9 cellular contexts compared by ENCODE assay signal in the genomic region with DNA sequence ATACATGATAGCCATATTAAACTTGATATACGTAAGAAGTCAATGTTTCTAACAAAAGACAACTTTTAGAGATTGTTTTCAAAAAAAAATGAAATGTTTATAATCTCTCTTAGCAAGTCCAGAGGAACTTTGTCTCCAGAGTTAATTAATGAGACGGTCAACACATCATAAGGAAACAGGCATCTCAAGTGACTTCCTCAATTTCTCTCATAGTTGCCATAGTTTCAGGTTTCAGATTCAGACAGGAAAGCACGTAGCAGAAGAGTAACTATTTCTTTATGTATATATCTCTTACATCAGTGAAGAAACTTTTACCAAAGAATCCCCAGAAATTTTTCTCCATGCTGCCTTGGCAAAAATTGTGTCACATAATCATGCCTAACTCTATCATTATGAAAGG.
A peak's percentile ranks its signal among the peaks of the same experiment; 100 is the strongest.
DNase-seq lines count a peak whose midpoint lies in the region; ATAC-seq lines count a peak whose summit lies in the region.
"Had no signal": no experiment of that assay in that cellular context is flagged by ENCODE, and none has a peak within 500 bp of the region (broad histone marks: within the 10 kb centered on the region; RNA-seq: fewer than 3 reads in every experiment).

No MANE protein-coding gene starts in this region.

- H3K27me3 Mint-ChIP-seq in activated CD4-positive, alpha-beta T cell treated with anti-CD3 and anti-CD28 coated beads, Interleukin-2, amount 10 ng/mL, durations not matched to agents 7 days and 5 days, result no peaks in the 10 kb centered on the region

- peaks cover 3% of the 10 kb centered on the region for H3K9me3 Mint-ChIP-seq in activated CD4-positive, alpha-beta T cell treated with anti-CD3 and anti-CD28 coated beads, Interleukin-2, amount 10 ng/mL, durations not matched to agents 7 days and 5 days

- no peaks in the 10 kb centered on the region for H3K36me3 Mint-ChIP-seq in activated CD4-positive, alpha-beta T cell treated with anti-CD3 and anti-CD28 coated beads, Interleukin-2, amount 10 ng/mL, durations not matched to agents 7 days and 5 days (ENCODE audit: low read depth)

- no peaks in the 10 kb centered on the region for H3K4me1 Mint-ChIP-seq in activated CD4-positive, alpha-beta T cell treated with anti-CD3 and anti-CD28 coated beads, Interleukin-2, amount 10 ng/mL, durations not matched to agents 7 days and 5 days

- DNase-seq in glomerular endothelial cell (ENCODE audit: extremely low read depth, low read depth, low spot score), result peak; percentile 54
- DNase-seq in HK-2 (ENCODE audit: unreplicated experiment), result no peak
- no peak for DNase-seq in mesenteric fat pad (ENCODE audit: low spot score)
- DNase-seq in AG20443 (ENCODE audit: low spot score), result no peak
- DNase-seq in activated CD4-positive, alpha-beta T cell treated with anti-CD3 and anti-CD28 coated beads, Interleukin-2, amount 10 ng/mL, durations not matched to agents 7 days and 5 days, result no peak

- H3K4me3 Mint-ChIP-seq in activated CD4-positive, alpha-beta T cell treated with anti-CD3 and anti-CD28 coated beads, Interleukin-2, amount 10 ng/mL, durations not matched to agents 7 days and 5 days, result no peak overlapping the region
- H3K4me3 Mint-ChIP-seq: T-helper 1 cell treated with Interleukin-12 subunit alpha and Interleukin-12 subunit beta and Interleukin-4 antibody, amounts not matched to agents 30 μg/mL and 1 μg/mL, for 36 hours had no signal

- CTCF ChIA-PET in activated CD4-positive, alpha-beta T cell treated with anti-CD3 and anti-CD28 coated beads, Interleukin-2, amount 10 ng/mL, durations not matched to agents 7 days and 5 days (lab: Charles Lee), result no interaction called here

- no peak overlapping the region for H3K27ac Mint-ChIP-seq in activated CD4-positive, alpha-beta T cell treated with anti-CD3 and anti-CD28 coated beads, Interleukin-2, amount 10 ng/mL, durations not matched to agents 7 days and 5 days
- H3K27ac Mint-ChIP-seq: T-helper 1 cell treated with Interleukin-12 subunit alpha and Interleukin-12 subunit beta and Interleukin-4 antibody, amounts not matched to agents 30 μg/mL and 1 μg/mL, for 36 hours had no signal

- POLR2A ChIA-PET in activated CD4-positive, alpha-beta T cell treated with anti-CD3 and anti-CD28 coated beads, Interleukin-2, amount 10 ng/mL, durations not matched to agents 7 days and 5 days (lab: Charles Lee), result no interaction called here

- ATAC-seq in GM19324 (IDR thresholded peaks at IDR 0.05; ENCODE audit: low FRiP score, unreplicated experiment) (peak; percentile 73), HG02623 (IDR thresholded peaks at IDR 0.05; ENCODE audit: unreplicated experiment) (peak; percentile 98), HG03457 (IDR thresholded peaks at IDR 0.05; ENCODE audit: unreplicated experiment) (peak; percentile 98)
